In the genomic region with DNA sequence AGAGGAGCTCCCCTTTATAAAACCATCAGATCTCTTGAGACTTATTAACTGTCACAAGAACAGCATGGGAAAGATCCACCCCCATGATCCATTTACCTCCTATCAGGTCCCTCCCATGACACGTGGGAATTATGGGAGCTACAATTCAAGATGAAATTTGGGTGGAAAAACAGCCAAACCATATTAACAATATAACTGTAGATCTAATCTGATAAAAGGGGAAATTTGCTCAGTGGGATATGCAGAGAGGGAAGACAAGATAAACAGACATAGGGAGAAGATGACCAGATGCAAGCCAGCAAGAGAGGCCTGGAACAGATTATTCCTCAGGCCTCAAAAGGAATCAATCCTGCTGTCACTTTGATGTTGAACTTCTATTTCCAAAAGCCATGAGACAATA, we compare ENCODE assay signal across 6 cellular contexts.
"Had no signal": no experiment of that assay in that cellular context is flagged by ENCODE, and none has a peak within 500 bp of the region (broad histone marks: within the 10 kb centered on the region; RNA-seq: fewer than 3 reads in every experiment).

No MANE protein-coding gene starts in this region.

- H3K4me3 ChIP-seq: GM23338, K562 had no signal

- DNase-seq: H9, HCEC 1CT, IMR-90, KG1 had no signal

- H3K4me2 ChIP-seq: GM23338 had no signal

- ATAC-seq: GM23338, K562 had no signal
